Comparison of ENCODE assay signal across 8 cellular contexts in the genomic region with DNA sequence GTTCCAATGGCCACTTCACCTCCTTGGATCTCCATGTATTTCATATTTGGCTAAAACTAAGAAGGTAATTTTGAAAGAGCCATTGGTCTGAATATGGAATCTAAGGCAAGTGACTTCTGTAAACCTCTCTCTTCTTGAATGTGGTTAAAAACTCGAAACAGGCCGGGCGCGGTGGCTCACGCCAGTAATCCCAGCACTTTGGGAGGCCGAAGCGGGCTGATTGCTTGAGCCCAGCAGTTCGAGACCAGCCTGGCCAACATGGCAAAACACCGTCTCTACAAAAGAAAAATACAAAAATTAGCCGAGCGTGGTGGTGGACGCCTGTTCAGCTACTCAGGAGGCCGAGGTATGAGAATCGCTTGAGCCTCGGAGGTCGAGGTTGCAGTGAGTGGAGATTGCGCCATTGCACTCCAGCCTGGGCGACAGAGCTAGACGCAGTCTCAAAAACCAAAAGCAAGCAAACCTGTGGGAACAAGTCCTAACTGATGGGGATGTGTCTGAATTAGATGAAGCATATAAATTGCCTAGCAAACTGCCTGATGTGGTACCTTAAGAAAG. TPM values are rescaled to one million over a fixed set of nuclear protein-coding genes. Genes with fewer than 3 reads are reported as not detected.
DNase-seq lines count a peak whose midpoint lies in the region; ATAC-seq and TF ChIP-seq lines count a peak whose summit lies in the region.

No MANE protein-coding gene starts in this region.

- peaks cover 20% of the 10 kb centered on the region for H3K4me1 Mint-ChIP-seq in brain
- H3K4me1 Mint-ChIP-seq in mesothelial cell of epicardium, result peaks cover 35% of the 10 kb centered on the region

- H3K4me1 ChIP-seq in left ventricle myocardium inferior (peaks cover 43% of the 10 kb centered on the region), vagina (peaks cover 20% of the 10 kb centered on the region)

- H3K27ac ChIP-seq in left ventricle myocardium inferior (replicated peaks) (no peak overlapping the region), vagina (peak overlapping the region; percentile 94)

- no peaks in the 10 kb centered on the region for H3K9me3 ChIP-seq in left ventricle myocardium inferior (replicated peaks)
- H3K9me3 ChIP-seq in vagina, result no peaks in the 10 kb centered on the region

- H3K36me3 Mint-ChIP-seq in brain (peaks cover 3% of the 10 kb centered on the region), mesothelial cell of epicardium (no peaks in the 10 kb centered on the region)

- H3K4me3 ChIP-seq in left ventricle myocardium inferior (peak overlapping the region; percentile 84), vagina (peak overlapping the region in 1 of 2 donors; percentile 74)

- H3K4me3 Mint-ChIP-seq in brain (peak overlapping the region in 2 of 5 experiments; percentile 96 to 97), mesothelial cell of epicardium (peak overlapping the region; percentile 90)

- ATAC-seq in left ventricle myocardium superior, result no peak
- no peak for ATAC-seq in GM21447 (IDR thresholded peaks at IDR 0.05; ENCODE audit: unreplicated experiment)
- ATAC-seq in HG03159 (IDR thresholded peaks at IDR 0.05; ENCODE audit: unreplicated experiment), result no peak
- no peak for ATAC-seq in GM18873 (IDR thresholded peaks at IDR 0.05; ENCODE audit: low FRiP score, unreplicated experiment)

- TF ChIP-seq CTCF in left ventricle myocardium inferior (IDR thresholded peaks at IDR 0.05; ENCODE audit: borderline replicate concordance) (no peak), brain (conservative IDR thresholded peaks at IDR 0.05) (no peak), mesothelial cell of epicardium (IDR thresholded peaks at IDR 0.05; ENCODE audit: unreplicated experiment) (no peak), vagina (IDR thresholded peaks at IDR 0.05) (no peak)

- H3K27ac Mint-ChIP-seq in brain, result peak overlapping the region in 3 of 5 experiments; percentile 98 to 100 (median 99)
- H3K27ac Mint-ChIP-seq in mesothelial cell of epicardium, result peak overlapping the region; percentile 99

- DNase-seq in left ventricle myocardium inferior (no peak), left ventricle myocardium superior (no peak), mesothelial cell of epicardium (ENCODE audit: low spot score in 2 of 2, unreplicated experiment in 2 of 2) (no peak), vagina (ENCODE audit: extremely low spot score in 2 of 2) (no peak)

- no peaks in the 10 kb centered on the region for H3K9me3 Mint-ChIP-seq in brain
- no peaks in the 10 kb centered on the region for H3K9me3 Mint-ChIP-seq in mesothelial cell of epicardium

- no peaks in the 10 kb centered on the region for H3K36me3 ChIP-seq in left ventricle myocardium inferior
- no peaks in the 10 kb centered on the region for H3K36me3 ChIP-seq in vagina

- no peak for TF ChIP-seq POLR2A in vagina (IDR thresholded peaks at IDR 0.05)

- intact Hi-C loops in left ventricle myocardium inferior (cut with micrococcal nuclease), result no loop called here
- intact Hi-C loops in left ventricle myocardium superior (cut with micrococcal nuclease), result no loop called here
- intact Hi-C loops in vagina (cut with DNase I), result loop anchor here (5.0 kb wide), 1 partner anchor 685 kb away; a partner anchor contains a TSS

- H3K27me3 ChIP-seq in left ventricle myocardium inferior (ENCODE audit: low read depth), result no peaks in the 10 kb centered on the region
- no peaks in the 10 kb centered on the region for H3K27me3 ChIP-seq in vagina

- H3K27me3 Mint-ChIP-seq in brain, result peaks cover 13% of the 10 kb centered on the region
- H3K27me3 Mint-ChIP-seq in mesothelial cell of epicardium (ENCODE audit: low read depth), result no peaks in the 10 kb centered on the region

RNA-seq across cellular contexts. Expression of a gene that starts 2.2 kb away (rescaled TPM):
- total RNA-seq in left ventricle myocardium inferior (7.9 TPM), left ventricle myocardium superior (8.4 TPM), mesothelial cell of epicardium (18.5 to 22.9 TPM (median 20.6 TPM) in 3 replicates), vagina (7.6 TPM)
- 37.2 TPM for polyA plus RNA-seq in brain (ENCODE audit: insufficient read depth, low read depth, low replicate concordance)
